1 cellular context compared by ENCODE assay signal in genomic region chr20:63979549-63980316, GRCh38.
TF ChIP-seq lines count a peak whose summit lies in the region.

Gene SAMD10, minus strand, starts transcription at chr20:63979642. Its CDS starts 175 bp downstream, at chr20:63979467.

TF ChIP-seq in GM12878, 131 proteins besides CTCF, POLR2A, EP300 and RAD21 (continued from another document and continues in another):
- TF ChIP-seq BHLHE40 (IDR thresholded peaks at IDR 0.05; ENCODE audit: borderline replicate concordance in 1 of 2, low read depth in 2 of 2, low read length in 1 of 2): peak in 1 of 2 experiments; percentile 43; a peak in 1 of 4 replicates
- no peak for TF ChIP-seq ZSCAN29 (IDR thresholded peaks at IDR 0.05)
- TF ChIP-seq RELA (IDR thresholded peaks at IDR 0.05; ENCODE audit: borderline replicate concordance, partially characterized antibody): peak; percentile 60
- no peak for TF ChIP-seq PRDM15 (CRISPR knock-in tag; IDR thresholded peaks at IDR 0.05)
- no peak for TF ChIP-seq STAT1 (conservative IDR thresholded peaks at IDR 0.05)
- no peak for TF ChIP-seq ZBTB11 (CRISPR knock-in tag; IDR thresholded peaks at IDR 0.05)
- TF ChIP-seq PKNOX1 (IDR thresholded peaks at IDR 0.05): no peak
- TF ChIP-seq SIN3A (IDR thresholded peaks at IDR 0.05; ENCODE audit: low read depth, low read length): peak; percentile 77
- TF ChIP-seq CEBPB (IDR thresholded peaks at IDR 0.05; ENCODE audit: borderline replicate concordance in 1 of 2, low read depth in 2 of 2, low read length in 2 of 2): no peak
- no peak for TF ChIP-seq PBX3 (IDR thresholded peaks at IDR 0.05; ENCODE audit: insufficient replicate concordance, low read depth, low read length)
- no peak for TF ChIP-seq ZNF24 (IDR thresholded peaks at IDR 0.05)
- no peak for TF ChIP-seq CUX1 (IDR thresholded peaks at IDR 0.05; ENCODE audit: insufficient replicate concordance, low read depth, low read length)
- no peak for TF ChIP-seq HSF1 (IDR thresholded peaks at IDR 0.05; ENCODE audit: low read depth, low read length)
- TF ChIP-seq TCF12 (IDR thresholded peaks at IDR 0.05; ENCODE audit: low read depth, low read length): 0 out of 2 replicates have a peak, but pooled peaks have one; percentile 7
- no peak for TF ChIP-seq CHD4 (IDR thresholded peaks at IDR 0.05)
- no peak for TF ChIP-seq FOXM1 (IDR thresholded peaks at IDR 0.05; ENCODE audit: low read depth, low read length)
- TF ChIP-seq USF1 (IDR thresholded peaks at IDR 0.05; ENCODE audit: borderline replicate concordance, extremely low read length, insufficient read depth, low read depth, low read length): no peak
- TF ChIP-seq ZNF384 (IDR thresholded peaks at IDR 0.05; ENCODE audit: borderline replicate concordance, low read depth, low read length): no peak
- 0 out of 2 replicates have a peak, but pooled peaks have one; percentile 71 for TF ChIP-seq HDGF (IDR thresholded peaks at IDR 0.05)
- no peak; the same call in 1 of the 2 replicates for TF ChIP-seq ATF7 (IDR thresholded peaks at IDR 0.05; ENCODE audit: low read depth)
- no peak for TF ChIP-seq IRF4 (IDR thresholded peaks at IDR 0.05; ENCODE audit: low read depth, low read length)
- TF ChIP-seq E4F1 (IDR thresholded peaks at IDR 0.05; ENCODE audit: borderline replicate concordance, partially characterized antibody): no peak
- TF ChIP-seq SMC3 (IDR thresholded peaks at IDR 0.05; ENCODE audit: borderline replicate concordance, low read length): no peak
- no peak; the same call in 1 of the 2 replicates for TF ChIP-seq MTA2 (IDR thresholded peaks at IDR 0.05; ENCODE audit: low read depth)
- TF ChIP-seq PML (IDR thresholded peaks at IDR 0.05; ENCODE audit: low read length): no peak
- peak; percentile 69 for TF ChIP-seq CBFB (IDR thresholded peaks at IDR 0.05; ENCODE audit: low read depth)
- no peak for TF ChIP-seq NFYA (IDR thresholded peaks at IDR 0.05; ENCODE audit: borderline replicate concordance, low read depth, low read length)
- TF ChIP-seq USF2 (IDR thresholded peaks at IDR 0.05; ENCODE audit: borderline replicate concordance, low read depth, low read length): no peak
- TF ChIP-seq CHD2 (IDR thresholded peaks at IDR 0.05; ENCODE audit: borderline replicate concordance, low read depth, low read length): no peak
- no peak for TF ChIP-seq BMI1 (IDR thresholded peaks at IDR 0.05; ENCODE audit: borderline replicate concordance)
- TF ChIP-seq EZH2 (IDR thresholded peaks at IDR 0.05; ENCODE audit: borderline replicate concordance, control insufficient read depth, low read depth, low read length): no peak
- peak; percentile 80 for TF ChIP-seq POLR2AphosphoS5 (IDR thresholded peaks at IDR 0.05; ENCODE audit: low read length)
- TF ChIP-seq STAT3 (IDR thresholded peaks at IDR 0.05; ENCODE audit: low read depth, low read length): no peak
- TF ChIP-seq MXI1 (IDR thresholded peaks at IDR 0.05; ENCODE audit: low read depth, low read length): no peak
- TF ChIP-seq SREBF2 (IDR thresholded peaks at IDR 0.05; ENCODE audit: low read length): no peak
